Comparison of ENCODE assay signal across 34 cellular contexts in genomic region chr10:60494774-60495173, GRCh38.
"Had no signal": no experiment of that assay in that cellular context is flagged by ENCODE, and none has a peak within 500 bp of the region (broad histone marks: within the 10 kb centered on the region; RNA-seq: fewer than 3 reads in every experiment).

No MANE protein-coding gene starts in this region.

- H3K4me1 ChIP-seq: Peyer's patch had no signal

- H3K27ac ChIP-seq: brain microvascular endothelial cell, cardiac muscle cell, Peyer's patch, WERI-Rb-1 had no signal

- H3K27me3 ChIP-seq: brain microvascular endothelial cell, cardiac muscle cell, MG63, Peyer's patch had no signal

- H3K9me3 ChIP-seq: MG63, Peyer's patch had no signal

- H3K4me3 ChIP-seq: cardiac muscle cell, MG63, Peyer's patch had no signal

- ATAC-seq: activated CD8-positive, alpha-beta memory T cell treated with anti-CD3 and anti-CD28 coated beads, Interleukin-2, amount 10 ng/mL, durations not matched to agents 7 days and 5 days; Right ventricle myocardium inferior had no signal

- DNase-seq: activated CD4-positive, alpha-beta memory T cell treated with anti-CD3 and anti-CD28 coated beads, Interleukin-2, amount 10 ng/mL, durations not matched to agents 7 days and 5 days; activated CD4-positive, alpha-beta T cell treated with anti-CD3 and anti-CD28 coated beads for 1 hour; activated CD4-positive, alpha-beta T cell treated with anti-CD3 and anti-CD28 coated beads for 48 hours; activated CD4-positive, CD25-positive, alpha-beta regulatory T cell; activated CD8-positive, alpha-beta memory T cell treated with anti-CD3 and anti-CD28 coated beads for 24 hours; activated CD8-positive, alpha-beta memory T cell treated with anti-CD3 and anti-CD28 coated beads, Interleukin-2, amount 10 ng/mL, durations not matched to agents 7 days and 5 days; activated CD8-positive, alpha-beta memory T cell treated with anti-CD3 and anti-CD28 coated beads, Interleukin-2, amount 50 U/mL, for 48 hours; activated effector memory CD4-positive, alpha-beta T cell treated with anti-CD3 and anti-CD28 coated beads, Interleukin-2, amount 50 U/mL, for 16 hours; activated naive CD4-positive, alpha-beta T cell; activated naive CD4-positive, alpha-beta T cell treated with anti-CD3 and anti-CD28 coated beads, Interleukin-2, amount 50 U/mL, for 16 hours; activated naive CD8-positive, alpha-beta T cell treated with anti-CD3 and anti-CD28 coated beads for 36 hours; activated T-cell treated with anti-CD3 and anti-CD28 coated beads, Interleukin-2, amount 50 U/mL, for 48 hours; amniotic stem cell; aorta; Karpas-422; KBM-7; MG63; MV-4-11; NCI-H1092; NCI-H1436 treated with DMSO at 0.1 percent for 48 hours; NCI-H1694 treated with DMSO at 0.1 percent for 48 hours; NCI-H2029; NCI-H345; NCI-H526; NCI-H748 treated with DMSO at 0.1 percent for 48 hours; NK-92 treated with Interleukin-12 subunit alpha and Interleukin-12 subunit beta, amount 100 ng/mL, for 24 hours; Peyer's patch; RPMI8226; SIG-M5; T1000; WERI-Rb-1 had no signal

- H3K36me3 ChIP-seq: brain microvascular endothelial cell, cardiac muscle cell, MG63, Peyer's patch, WERI-Rb-1 had no signal
